In the genomic region with DNA sequence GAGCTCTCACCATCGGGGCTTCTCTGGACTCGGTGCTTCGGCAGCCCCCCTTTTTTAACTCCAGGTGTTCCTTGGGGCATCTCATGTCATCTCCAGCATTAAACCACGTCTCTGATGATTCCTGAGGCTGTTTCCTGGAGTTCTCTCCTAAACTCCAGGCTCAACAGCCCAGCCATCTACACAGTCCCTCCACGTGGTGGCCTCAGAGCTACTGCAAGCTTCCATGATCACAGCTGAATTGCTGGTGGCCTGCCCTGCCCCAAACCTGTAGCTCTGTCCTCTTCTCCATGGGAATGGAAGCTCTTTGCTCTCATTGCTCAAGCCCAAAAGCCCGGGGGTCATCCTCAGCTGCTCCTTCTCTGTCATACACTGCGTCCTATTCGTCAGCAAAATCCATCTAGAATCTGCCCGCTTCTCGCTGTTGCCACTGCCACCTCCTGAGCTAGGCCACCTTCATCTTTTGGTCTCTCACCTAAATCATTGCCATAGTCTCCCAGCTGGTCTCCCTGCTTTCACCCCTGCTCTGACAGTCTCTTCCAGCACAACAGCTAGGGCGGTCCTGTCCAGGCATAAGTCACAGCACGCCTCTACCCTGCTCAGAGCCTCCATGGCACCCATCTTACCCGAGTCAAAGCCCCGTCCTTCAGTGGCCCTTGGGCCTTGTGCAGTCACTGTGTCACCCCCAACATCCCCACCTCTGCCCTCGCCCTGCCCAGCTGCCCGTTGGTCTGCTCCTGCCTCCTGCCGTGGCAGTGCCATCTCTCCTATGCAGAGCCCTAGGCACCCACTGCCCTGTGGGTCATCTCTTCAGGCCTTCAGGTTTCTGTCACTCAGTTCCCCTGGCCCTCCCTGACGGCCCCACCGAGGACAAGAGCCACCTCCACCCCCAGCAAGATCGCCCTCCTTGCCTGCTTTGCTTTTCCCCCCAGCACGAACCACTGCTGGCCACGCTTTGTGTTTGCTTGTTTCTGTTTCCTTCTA, we compare ENCODE assay signal across 1 cellular context.
A peak's percentile ranks its signal among the peaks of the same experiment; 100 is the strongest.
TF ChIP-seq lines count a peak whose summit lies in the region.

No MANE protein-coding gene starts in this region.

TF ChIP-seq in HepG2, 621 proteins besides CTCF, POLR2A, EP300 and RAD21:
- TF ChIP-seq STAG1 (CRISPR knock-in tag; IDR thresholded peaks at IDR 0.05) (peak; percentile 14; the same call in 1 of the 2 replicates), SOX6 (IDR thresholded peaks at IDR 0.05) (no peak), SOX6 (CRISPR knock-in tag; IDR thresholded peaks at IDR 0.05) (no peak)
